34 cellular contexts compared by ENCODE assay signal in the genomic region with DNA sequence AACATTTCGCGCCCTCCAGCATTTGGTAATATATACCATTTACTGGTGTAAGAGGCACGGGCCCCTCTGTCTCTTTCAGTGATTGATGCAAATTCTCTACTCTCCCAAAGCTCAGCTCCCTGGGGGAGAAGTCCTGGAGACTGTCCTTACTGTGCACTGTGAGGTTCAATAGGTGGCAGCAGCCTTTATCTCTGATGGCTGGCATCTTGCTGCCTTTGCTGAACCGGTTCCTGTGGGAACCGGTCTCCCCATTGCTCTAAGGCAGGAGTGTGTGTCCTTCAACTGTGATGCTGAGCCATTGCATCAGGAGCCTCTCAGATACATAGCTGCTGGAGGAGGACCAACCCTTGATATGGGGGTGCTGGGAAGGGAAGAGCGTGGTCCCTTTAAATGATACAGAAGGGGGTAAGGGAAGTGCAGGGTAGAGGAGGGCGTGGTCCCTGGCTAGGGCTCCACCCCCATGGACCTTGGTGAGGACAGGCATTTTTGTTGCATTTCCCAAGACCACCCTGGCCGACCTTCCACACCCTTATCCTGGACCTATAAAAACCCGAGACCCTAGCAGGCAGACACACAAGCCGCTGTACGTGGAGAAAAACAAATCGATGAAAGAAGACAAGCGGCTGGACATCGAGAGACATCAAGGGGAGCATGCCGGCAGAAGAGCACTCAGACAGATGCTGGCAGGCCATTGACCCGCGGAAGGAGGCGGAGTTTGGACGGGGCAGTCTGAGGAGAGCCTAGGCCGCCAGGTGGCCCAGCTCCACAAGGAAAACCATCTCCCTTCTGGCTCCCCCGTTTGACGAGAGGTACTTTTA. TPM values are rescaled to one million over a fixed set of nuclear protein-coding genes. Genes with fewer than 3 reads are reported as not detected.
DNase-seq lines count a peak whose midpoint lies in the region; ATAC-seq and TF ChIP-seq lines count a peak whose summit lies in the region.
"Had no signal": no experiment of that assay in that cellular context is flagged by ENCODE, and none has a peak within 500 bp of the region (broad histone marks: within the 10 kb centered on the region; RNA-seq: fewer than 3 reads in every experiment).

No MANE protein-coding gene starts in this region.

- CTCF ChIA-PET in HCT116 (lab: Charles Lee) (interaction anchor here (0.7 to 3.1 kb wide), 13 partner anchors 8 to 601 kb away, joined by 3 to 27 read pairs (median 3); no protein-coding TSS in a partner anchor), WTC11 (lab: Charles Lee) (interaction anchor here (0.8 to 3.3 kb wide), 5 partner anchors 21 to 443 kb away, joined by 3 to 19 read pairs (median 7); partner anchors contain the start of gene GTF3A)

- H3K27me3 Mint-ChIP-seq in WTC11 (ENCODE audit: low read depth), result no peaks in the 10 kb centered on the region

- intact Hi-C loops in HCT116 (cut with micrococcal nuclease) (loop anchor here (5.0 kb wide), 2 partner anchors 389 to 584 kb away; partner anchors contain the start of gene CDX2), mucosa of descending colon (cut with DNase I, micrococcal nuclease) (loop anchor here in 1 of 2 donors (5.0 kb wide), 1 partner anchor 444 kb away; no protein-coding TSS in a partner anchor), left lung (cut with DNase I) (no loop called here)

- H3K9ac ChIP-seq in HCT116 (ENCODE audit: low read length), result peak overlapping the region; percentile 35; the same call in 1 of the 2 replicates

- TF ChIP-seq RAD21 in HCT116 (IDR thresholded peaks at IDR 0.05; ENCODE audit: low read depth), result peak; percentile 65

- H3K4me3 ChIP-seq in HCT116 (replicated peaks in 1 of 2; ENCODE audit: low read depth in 1 of 2, low read length in 2 of 2) (peak overlapping the region; percentile 56 to 61), mucosa of descending colon (no peak overlapping the region), left lung (no peak overlapping the region)
- H3K4me3 ChIP-seq: ascending aorta, esophagus muscularis mucosa had no signal

- peak overlapping the region; percentile 79 for H3K4me2 ChIP-seq in HCT116 (ENCODE audit: low read length)

- peak overlapping the region; percentile 93 for H2AFZ ChIP-seq in HCT116 (ENCODE audit: low read depth, low read length, poor library complexity, severe bottlenecking)

- no TSS peak for BruUV-seq in HCT116 (replicated peaks; lab: Mats Ljungman, UMichigan)

- H4K20me1 ChIP-seq in HCT116 (ENCODE audit: insufficient read depth), result no peaks in the 10 kb centered on the region

- RAD21 ChIA-PET in HCT116 (lab: Charles Lee; ENCODE audit: low non-redundant PET in 1 of 2, low total read pairs in 2 of 2, uncharacterized antibody in 2 of 2, unreplicated experiment in 2 of 2), result interaction anchor here in 1 of 2 experiments (0.6 to 1.1 kb wide), 3 partner anchors 443 to 1417 kb away, joined by 3 to 8 read pairs (median 3); no protein-coding TSS in a partner anchor

- no peak overlapping the region for H3K4me3 Mint-ChIP-seq in WTC11
- H3K4me3 Mint-ChIP-seq: activated CD4-positive, alpha-beta T cell treated with anti-CD3 and anti-CD28 coated beads, Interleukin-2, amount 10 ng/mL, durations not matched to agents 7 days and 5 days; activated T-cell treated with anti-CD3 and anti-CD28 coated beads, Interleukin-2, amount 50 U/mL, for 24 hours; mesothelial cell of epicardium; naive B cell had no signal

- H3K9me2 ChIP-seq in HCT116 (ENCODE audit: insufficient read depth), result no peaks in the 10 kb centered on the region

- H3K27ac Mint-ChIP-seq in WTC11, result no peak overlapping the region
- H3K27ac Mint-ChIP-seq: activated CD4-positive, alpha-beta T cell treated with anti-CD3 and anti-CD28 coated beads, Interleukin-2, amount 10 ng/mL, durations not matched to agents 7 days and 5 days; activated T-cell treated with anti-CD3 and anti-CD28 coated beads, Interleukin-2, amount 50 U/mL, for 24 hours; mesothelial cell of epicardium had no signal

- H3K27ac ChIP-seq in HCT116 (ENCODE audit: low read depth, low read length), result peak overlapping the region; percentile 15
- H3K27ac ChIP-seq in left lung, result no peak overlapping the region
- H3K27ac ChIP-seq: ascending aorta, C4-2B, esophagus muscularis mucosa, VCaP had no signal

- H3K4me1 Mint-ChIP-seq in WTC11, result peaks cover 38% of the 10 kb centered on the region
- H3K4me1 Mint-ChIP-seq: activated CD4-positive, alpha-beta T cell treated with anti-CD3 and anti-CD28 coated beads, Interleukin-2, amount 10 ng/mL, durations not matched to agents 7 days and 5 days; naive B cell had no signal

- no peak for TF ChIP-seq POLR2A in HCT116 (IDR thresholded peaks at IDR 0.05; ENCODE audit: borderline replicate concordance, extremely low read depth, insufficient read depth, insufficient read length)

- peak; percentile 48 to 57 (median 50); a peak in 5 of 6 replicates for TF ChIP-seq CTCF in HCT116 (IDR thresholded peaks at IDR 0.05 in 2 of 3, conservative IDR thresholded peaks at IDR 0.05 in 1 of 3; ENCODE audit: borderline replicate concordance in 1 of 3, insufficient read depth in 1 of 3, low read depth in 2 of 3, low read length in 2 of 3)
- TF ChIP-seq CTCF in WTC11 (IDR thresholded peaks at IDR 0.05), result no peak
- no peak for TF ChIP-seq CTCF in mucosa of descending colon (IDR thresholded peaks at IDR 0.05)
- TF ChIP-seq CTCF in left lung (IDR thresholded peaks at IDR 0.05), result no peak

- no peaks in the 10 kb centered on the region for H3K36me3 Mint-ChIP-seq in WTC11
- H3K36me3 Mint-ChIP-seq: mesothelial cell of epicardium, naive B cell had no signal

- no peaks in the 10 kb centered on the region for H3K9me3 Mint-ChIP-seq in WTC11
- H3K9me3 Mint-ChIP-seq: activated CD4-positive, alpha-beta T cell treated with anti-CD3 and anti-CD28 coated beads, Interleukin-2, amount 10 ng/mL, durations not matched to agents 7 days and 5 days; activated T-cell treated with anti-CD3 and anti-CD28 coated beads, Interleukin-2, amount 50 U/mL, for 24 hours; mesothelial cell of epicardium; naive B cell had no signal

- no peaks in the 10 kb centered on the region for H3K79me2 ChIP-seq in HCT116 (ENCODE audit: insufficient read depth, low read length)

- peak; percentile 92 for ATAC-seq in HCT116
- peak; percentile 43 for ATAC-seq in WTC11
- peak; percentile 55 for ATAC-seq in mucosa of descending colon
- no peak for ATAC-seq in GM18858 (IDR thresholded peaks at IDR 0.05; ENCODE audit: unreplicated experiment)
- ATAC-seq in left lung, result no peak
- ATAC-seq: PC-3, right cardiac atrium had no signal

- no peaks in the 10 kb centered on the region for H3K36me3 ChIP-seq in HCT116 (ENCODE audit: control insufficient read depth in 1 of 2, insufficient read depth in 2 of 2, low read length in 2 of 2)
- no peaks in the 10 kb centered on the region for H3K36me3 ChIP-seq in mucosa of descending colon (ENCODE audit: low read depth)
- no peaks in the 10 kb centered on the region for H3K36me3 ChIP-seq in left lung
- H3K36me3 ChIP-seq: ascending aorta, esophagus muscularis mucosa had no signal

- H3K4me1 ChIP-seq in HCT116 (ENCODE audit: control insufficient read depth in 1 of 2, insufficient read depth in 2 of 2, low read length in 2 of 2), result peaks cover 14 to 30% of the 10 kb centered on the region in 2 experiments; a peak in 3 of 4 replicates
- no peaks in the 10 kb centered on the region for H3K4me1 ChIP-seq in mucosa of descending colon (ENCODE audit: low read depth)
- no peaks in the 10 kb centered on the region for H3K4me1 ChIP-seq in left lung
- H3K4me1 ChIP-seq: ascending aorta, esophagus muscularis mucosa had no signal

- H3K27me3 ChIP-seq in HCT116 (ENCODE audit: insufficient read depth, low read length), result no peaks in the 10 kb centered on the region
- peaks cover 0 to 16% of the 10 kb centered on the region in 2 donors for H3K27me3 ChIP-seq in left lung
- H3K27me3 ChIP-seq: ascending aorta had no signal

- peak; percentile 31 to 59 for DNase-seq in NCI-H526 (lab: John Stamatoyannopoulos, UW)
- no peak for DNase-seq in NCI-H526 treated with DMSO at 0.1 percent for 48 hours (lab: John Stamatoyannopoulos, UW)
- DNase-seq in HCT116 (ENCODE audit: low read depth, low spot score), result peak; percentile 64
- no peak for DNase-seq in WTC11 (ENCODE audit: low spot score)
- DNase-seq in mucosa of descending colon, result no peak
- no peak for DNase-seq in NCI-H1092 (lab: John Stamatoyannopoulos, UW)
- no peak for DNase-seq in left lung
- DNase-seq: 8988T; activated CD4-positive, alpha-beta T cell treated with anti-CD3 and anti-CD28 coated beads, Interleukin-2, amount 10 ng/mL, durations not matched to agents 7 days and 5 days; activated gamma-delta T cell; activated T-cell treated with anti-CD3 and anti-CD28 coated beads, Interleukin-2, amount 50 U/mL, for 24 hours; Calu3; caudate nucleus; foreskin fibroblast; head of caudate nucleus; Karpas-422; kidney; naive B cell; NCI-H1417 treated with DMSO at 0.1 percent for 48 hours; NCI-H2107; NK-92 treated with Interleukin-12 subunit alpha and Interleukin-12 subunit beta, amount 100 ng/mL, for 24 hours; PC-3; right cardiac atrium; Right ventricle myocardium superior; stimulated activated CD4-positive, alpha-beta T cell treated with anti-CD3 and anti-CD28 coated beads, Interleukin-1b, Interleukin-23, amount 100 ng/mL, for 48 hours; stimulated activated naive CD4-positive, alpha-beta T cell treated with Interleukin-2 at 50 U/mL for 16 hours; SW 1271; T1000 had no signal

- H3K9me3 ChIP-seq in HCT116 (ENCODE audit: control insufficient read depth in 1 of 2, insufficient read depth in 1 of 2, low read depth in 1 of 2, low read length in 2 of 2), result no peaks in the 10 kb centered on the region
- H3K9me3 ChIP-seq in mucosa of descending colon, result no peaks in the 10 kb centered on the region
- H3K9me3 ChIP-seq in left lung, result no peaks in the 10 kb centered on the region
- H3K9me3 ChIP-seq: ascending aorta, esophagus muscularis mucosa had no signal

- POLR2A ChIA-PET in HCT116 (lab: Charles Lee), result interaction anchor here (0.8 to 1.1 kb wide), 2 partner anchors 443 to 585 kb away, joined by 3 to 5 read pairs; partner anchors contain the start of gene CDX2
- POLR2A ChIA-PET in WTC11 (lab: Charles Lee), result no interaction called here

TF ChIP-seq in HCT116, 20 proteins besides CTCF, POLR2A, EP300 and RAD21 (continues in another document):
- TF ChIP-seq ELF1 (IDR thresholded peaks at IDR 0.05; ENCODE audit: borderline replicate concordance, low read depth), result no peak
- TF ChIP-seq, protein P1, sequence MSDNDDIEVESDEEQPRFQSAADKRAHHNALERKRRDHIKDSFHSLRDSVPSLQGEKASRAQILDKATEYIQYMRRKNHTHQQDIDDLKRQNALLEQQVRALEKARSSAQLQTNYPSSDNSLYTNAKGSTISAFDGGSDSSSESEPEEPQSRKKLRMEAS (IDR thresholded peaks at IDR 0.05), result peak; percentile 59; the same call in 1 of the 2 replicates

TF ChIP-seq in WTC11, 78 proteins besides CTCF, POLR2A, EP300 and RAD21 (continues in another document):
- TF ChIP-seq ZNF121 (CRISPR knock-in tag; IDR thresholded peaks at IDR 0.05), result peak; percentile 96

RNA-seq across cellular contexts. Expression of gene GTF3A, which starts 41.1 kb away (rescaled TPM):
- total RNA-seq in HCT116 (2021; ENCODE audit: unreplicated experiment) (102 TPM), WTC11 (2021) (77.0 to 88.7 TPM (median 78.4 TPM) in 3 replicates), mucosa of descending colon (10 to 100 TPM; 32.4 to 70.7 (median 43.0) TPM), left lung (100 to 1,000 TPM in 1 of 2 donors, 10 to 100 TPM in 1; 66.6 to 124 TPM)
- polyA plus RNA-seq in HCT116 (2012), result 85.8 and 94.9 TPM in 2 replicates

Comparison
In these comparisons a context has a peak if more than half of its experiments do, and no peak if none do; other contexts are left out.
1. DNase-seq: peak in NCI-H526 (2 of 2) and HCT116 (single experiment); none in NCI-H526 treated with DMSO at 0.1 percent for 48 hours (single experiment), WTC11 (single experiment), mucosa of descending colon (0 of 3), NCI-H1092 (single experiment) and left lung (0 of 2).
2. ATAC-seq: peak in HCT116 (single experiment), WTC11 (single experiment) and mucosa of descending colon (single experiment); none in GM18858 (single experiment) and left lung (single experiment).
3. H3K4me3 ChIP-seq: peak in HCT116 (2 of 2); none in mucosa of descending colon (single experiment) and left lung (0 of 2).
4. CTCF ChIP-seq: peak in HCT116 (3 of 3); none in WTC11 (single experiment), mucosa of descending colon (single experiment) and left lung (0 of 2).